Comparison of ENCODE assay signal across 10 cellular contexts in the genomic region with DNA sequence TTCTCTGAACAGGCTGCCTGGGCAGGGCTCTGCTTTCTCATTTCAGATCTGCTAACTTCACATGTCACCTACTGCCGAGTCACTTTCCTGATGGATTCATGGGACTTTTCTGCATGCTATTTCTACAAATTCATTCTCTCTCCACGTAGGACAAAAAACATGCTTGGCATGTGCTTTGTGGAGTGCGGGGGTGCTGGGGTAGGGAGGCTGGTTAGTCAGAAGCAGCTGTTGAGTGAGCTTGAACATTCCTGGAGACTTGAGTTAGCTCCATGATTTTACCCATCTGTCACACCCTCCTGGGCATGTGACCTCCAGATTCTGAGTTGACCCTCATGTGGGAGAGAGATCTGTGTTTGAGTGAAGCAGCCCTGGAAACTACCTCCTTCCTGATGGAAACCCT.
DNase-seq lines count a peak whose midpoint lies in the region; ATAC-seq lines count a peak whose summit lies in the region.
"Had no signal": no experiment of that assay in that cellular context is flagged by ENCODE, and none has a peak within 500 bp of the region (broad histone marks: within the 10 kb centered on the region; RNA-seq: fewer than 3 reads in every experiment).

No MANE protein-coding gene starts in this region.

- H3K9ac ChIP-seq in mesendoderm (ENCODE audit: low read length), result no peak overlapping the region

- no peak overlapping the region for H3K4ac ChIP-seq in mesendoderm (ENCODE audit: low read depth, low read length)

- H2AFZ ChIP-seq in ACC112 (ENCODE audit: low read length, unreplicated experiment), result no peak overlapping the region

- H3K27me3 ChIP-seq in ACC112 (ENCODE audit: insufficient read depth, low read length) (no peaks in the 10 kb centered on the region), MG63 (no peaks in the 10 kb centered on the region), mesendoderm (ENCODE audit: insufficient read depth, low read length, poor library complexity) (no peaks in the 10 kb centered on the region)

- no peak overlapping the region for H3K23ac ChIP-seq in mesendoderm (ENCODE audit: low read length)

- H3K36me3 ChIP-seq in ACC112 (ENCODE audit: insufficient read depth, low read length) (0 out of 2 replicates have a peak, but pooled peaks cover 4% of the 10 kb centered on the region), MG63 (peaks cover 71% of the 10 kb centered on the region), mesendoderm (ENCODE audit: control insufficient read depth, insufficient read depth, low read length) (peaks cover 4% of the 10 kb centered on the region)

- H3K4me3 ChIP-seq in ACC112 (ENCODE audit: low read depth, low read length) (peak overlapping the region; percentile 15; the same call in 1 of the 2 replicates), MG63 (no peak overlapping the region), mesendoderm (ENCODE audit: low read length) (no peak overlapping the region)

- ATAC-seq in GM18873 (IDR thresholded peaks at IDR 0.05; ENCODE audit: low FRiP score, unreplicated experiment), result no peak
- no peak for ATAC-seq in GM21381 (IDR thresholded peaks at IDR 0.05; ENCODE audit: unreplicated experiment)
- ATAC-seq: CD8-positive, alpha-beta T cell had no signal

- DNase-seq in MG63 (peak; percentile 89), epidermal melanocyte (ENCODE audit: insufficient read length, low spot score) (peak; percentile 32), mesendoderm (peak; percentile 78), NK-92 (lab: John Stamatoyannopoulos, UW; ENCODE audit: unreplicated experiment) (no peak), NCI-H526 (lab: John Stamatoyannopoulos, UW) (no peak)
- DNase-seq: CD8-positive, alpha-beta T cell; NCI-H345 had no signal

- H3K79me2 ChIP-seq in ACC112 (ENCODE audit: control insufficient read depth, insufficient read depth, low read length, unreplicated experiment) (peaks cover 37% of the 10 kb centered on the region), mesendoderm (ENCODE audit: control insufficient read depth, insufficient read depth, low read length) (peaks cover 20% of the 10 kb centered on the region)

- H3K27ac ChIP-seq in ACC112 (ENCODE audit: low read depth, low read length) (peak overlapping the region; percentile 92), mesendoderm (ENCODE audit: low read depth, low read length) (no peak overlapping the region)

- H3K4me1 ChIP-seq in ACC112 (ENCODE audit: control insufficient read depth, insufficient read depth, low read length, unreplicated experiment), result peaks cover 64% of the 10 kb centered on the region
- peaks cover 2% of the 10 kb centered on the region for H3K4me1 ChIP-seq in mesendoderm (ENCODE audit: control insufficient read depth, low read depth, low read length)

- no peak overlapping the region for H2BK5ac ChIP-seq in mesendoderm (ENCODE audit: low read length)

- H3K4me2 ChIP-seq in mesendoderm (ENCODE audit: low read length), result no peak overlapping the region

- H3K18ac ChIP-seq in mesendoderm (ENCODE audit: low read length), result no peak overlapping the region

- peaks cover 30% of the 10 kb centered on the region for H3K79me1 ChIP-seq in mesendoderm (ENCODE audit: low read length)

- H2BK15ac ChIP-seq in mesendoderm (replicated peaks; ENCODE audit: low read depth), result no peak overlapping the region

- no peak overlapping the region for H2AK5ac ChIP-seq in mesendoderm (ENCODE audit: low read length)

- H3K56ac ChIP-seq in mesendoderm (ENCODE audit: low read length), result no peak overlapping the region

- H2BK120ac ChIP-seq in mesendoderm (ENCODE audit: low read depth, low read length), result no peak overlapping the region

- H4K5ac ChIP-seq in mesendoderm (ENCODE audit: low read length), result no peak overlapping the region

- H3K9me3 ChIP-seq in MG63, result no peaks in the 10 kb centered on the region

- no peak overlapping the region for H4K8ac ChIP-seq in mesendoderm (ENCODE audit: low read depth, low read length)

- WGBS in mesendoderm (ENCODE audit: extremely low coverage, insufficient coverage, low lambda C conversion rate), result no CpG with 5 or more reads among the region's 3 CpGs

Comparison
In these comparisons a context has a peak if more than half of its experiments do, and no peak if none do; other contexts are left out.
1. DNase-seq: peak in MG63 (single experiment), epidermal melanocyte (single experiment) and mesendoderm (single experiment); none in NK-92 (single experiment) and NCI-H526 (0 of 2).